In the genomic region with DNA sequence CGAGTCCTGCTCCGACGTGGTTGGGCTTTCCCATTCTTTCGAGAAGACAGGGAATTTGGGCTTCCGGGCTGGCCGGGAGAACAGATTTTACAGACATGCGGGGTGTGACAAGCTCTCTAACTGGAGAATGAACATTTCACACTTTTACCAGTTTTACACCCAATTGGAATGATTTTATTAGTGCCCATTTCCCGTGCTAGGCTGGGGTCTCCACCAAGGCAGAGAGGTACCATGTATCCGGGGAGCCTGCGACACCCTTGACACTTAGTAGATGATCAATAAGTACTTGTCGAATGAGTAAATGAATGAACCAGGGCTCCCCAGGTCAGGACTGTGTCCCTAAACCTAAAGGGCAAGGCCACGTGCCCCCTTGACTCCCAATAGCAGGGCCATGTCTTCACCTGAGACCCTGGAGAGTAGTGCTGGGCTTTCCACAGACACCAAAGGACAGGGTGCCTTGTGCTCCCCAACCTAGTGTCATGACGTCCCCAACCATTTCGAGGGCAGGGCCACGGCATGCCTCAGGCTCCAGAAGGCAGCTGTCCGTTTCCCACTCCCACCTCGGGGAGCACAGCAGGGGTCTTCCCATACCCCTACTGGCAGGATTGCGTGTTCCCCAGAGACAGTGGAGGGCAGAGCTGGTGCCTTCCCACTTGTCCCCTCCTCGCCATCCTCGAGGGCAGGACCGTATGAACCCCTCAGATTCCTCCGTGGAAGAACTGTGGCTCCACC, we compare ENCODE assay signal across 8 cellular contexts.
DNase-seq lines count a peak whose midpoint lies in the region; ATAC-seq and TF ChIP-seq lines count a peak whose summit lies in the region.

No MANE protein-coding gene starts in this region.

- peak; percentile 26 for ATAC-seq in stimulated activated naive CD8-positive, alpha-beta T cell treated with anti-CD3 and anti-CD28 coated beads, Interleukin-15, amount 100 ng/mL, for 72 hours
- ATAC-seq in GM21526 (IDR thresholded peaks at IDR 0.05; ENCODE audit: low FRiP score, unreplicated experiment) (no peak), HG03457 (IDR thresholded peaks at IDR 0.05; ENCODE audit: unreplicated experiment) (no peak)

- TF ChIP-seq CTCF in GM10266 (IDR thresholded peaks at IDR 0.05; ENCODE audit: control insufficient read depth, insufficient read depth, low read depth, missing control alignments), result no peak
- peak; percentile 11 for TF ChIP-seq CTCF in astrocyte of the cerebellum (IDR thresholded peaks at IDR 0.05; ENCODE audit: low read depth, low read length, missing control alignments)

- H3K4me3 ChIP-seq in astrocyte of the cerebellum (ENCODE audit: low read depth, low read length), result peak overlapping the region; percentile 77

- in situ Hi-C loops in astrocyte of the cerebellum (cut with HindIII; ENCODE audit: low sequenced_read_pairs), result no loop called here

- no peaks in the 10 kb centered on the region for H3K9me3 Mint-ChIP-seq in stimulated activated naive CD8-positive, alpha-beta T cell treated with anti-CD3 and anti-CD28 coated beads, Interleukin-15, amount 100 ng/mL, for 72 hours

- peak overlapping the region; percentile 90 for H3K4me3 Mint-ChIP-seq in stimulated activated naive CD8-positive, alpha-beta T cell treated with anti-CD3 and anti-CD28 coated beads, Interleukin-15, amount 100 ng/mL, for 72 hours

- peaks cover 82% of the 10 kb centered on the region for H3K4me1 Mint-ChIP-seq in stimulated activated naive CD8-positive, alpha-beta T cell treated with anti-CD3 and anti-CD28 coated beads, Interleukin-15, amount 100 ng/mL, for 72 hours

- no peaks in the 10 kb centered on the region for H3K27me3 Mint-ChIP-seq in stimulated activated naive CD8-positive, alpha-beta T cell treated with anti-CD3 and anti-CD28 coated beads, Interleukin-15, amount 100 ng/mL, for 72 hours

- H3K27ac Mint-ChIP-seq in stimulated activated naive CD8-positive, alpha-beta T cell treated with anti-CD3 and anti-CD28 coated beads, Interleukin-15, amount 100 ng/mL, for 72 hours, result peak overlapping the region; percentile 91 to 97

- peak; percentile 46 for DNase-seq in GM10266 (ENCODE audit: extremely low spot score)
- peak; percentile 37 for DNase-seq in NCI-H2171 treated with DMSO at 0.1 percent for 48 hours (lab: John Stamatoyannopoulos, UW)
- DNase-seq in astrocyte of the cerebellum (ENCODE audit: low read depth), result no peak
- peak; percentile 54 for DNase-seq in left kidney (ENCODE audit: low read depth, low spot score)
- DNase-seq in stimulated activated naive CD8-positive, alpha-beta T cell treated with anti-CD3 and anti-CD28 coated beads, Interleukin-15, amount 100 ng/mL, for 72 hours, result peak; percentile 49 to 53
- DNase-seq in dedifferentiated amniotic fluid mesenchymal stem cell (ENCODE audit: extremely low spot score), result no peak

Comparison
In these comparisons a context has a peak if more than half of its experiments do, and no peak if none do; other contexts are left out.
1. DNase-seq: peak in GM10266 (single experiment), NCI-H2171 treated with DMSO at 0.1 percent for 48 hours (single experiment), left kidney (single experiment) and stimulated activated naive CD8-positive, alpha-beta T cell treated with anti-CD3 and anti-CD28 coated beads, Interleukin-15, amount 100 ng/mL, for 72 hours (2 of 2); none in astrocyte of the cerebellum (single experiment) and dedifferentiated amniotic fluid mesenchymal stem cell (single experiment).